Comparison of ENCODE assay signal across 27 cellular contexts in the genomic region with DNA sequence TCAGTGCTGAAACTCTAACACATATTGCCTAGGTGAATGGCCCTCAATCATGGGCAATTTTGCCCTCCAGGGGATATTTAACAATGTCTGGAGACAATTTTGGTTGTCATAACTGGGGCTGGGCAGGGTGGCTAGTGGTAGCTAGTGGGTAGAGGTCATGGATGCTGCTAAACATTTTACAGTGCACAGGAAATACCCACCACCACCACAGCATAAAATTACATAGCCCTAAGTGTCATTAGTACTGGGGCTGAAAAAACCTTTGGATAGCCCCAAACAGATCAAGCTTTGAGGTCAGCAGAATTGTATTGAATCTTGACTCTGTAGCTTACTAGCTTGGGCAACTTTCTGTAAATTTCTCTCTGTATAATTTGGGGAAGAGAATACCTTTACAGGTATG.
"Had no signal": no experiment of that assay in that cellular context is flagged by ENCODE, and none has a peak within 500 bp of the region (broad histone marks: within the 10 kb centered on the region; RNA-seq: fewer than 3 reads in every experiment).

No MANE protein-coding gene starts in this region.

- H3K79me2 ChIP-seq: hepatocyte had no signal

- H3K4me1 ChIP-seq: gastroesophageal sphincter, heart left ventricle, left lung, pancreas, right lobe of liver, testis, tibial artery, upper lobe of left lung had no signal

- H3K27me3 ChIP-seq: left lung, neutrophil, right lobe of liver, testis, tibial artery, upper lobe of left lung had no signal

- DNase-seq: dorsolateral prefrontal cortex; effector CD4-positive, alpha-beta T cell; foreskin fibroblast; heart left ventricle; left cardiac atrium; left lung; mesenchymal stem cell; mucosa of descending colon; naive B cell; pancreas; retina; right lobe of liver; stimulated activated CD4-positive, alpha-beta T cell treated with anti-CD3 and anti-CD28 coated beads, Interleukin-12 subunit alpha, Interleukin-12 subunit beta, amount 100 ng/mL, for 4 hours; stimulated activated CD4-positive, alpha-beta T cell treated with anti-CD3 and anti-CD28 coated beads, Interleukin-1b, Interleukin-23, amount 100 ng/mL, for 48 hours; stimulated activated CD4-positive, alpha-beta T cell treated with anti-CD3 and anti-CD28 coated beads, Interleukin-4, amount 100 ng/mL, for 1 hour; stimulated activated CD8-positive, alpha-beta memory T cell treated with anti-CD3 and anti-CD28 coated beads, Interleukin-4, amount 100 ng/mL, for 48 hours; stimulated activated naive CD4-positive, alpha-beta T cell; substantia nigra; testis; tibial artery; upper lobe of left lung had no signal

- H3K9me3 ChIP-seq: left lung, mucosa of descending colon, neutrophil, pancreas, right lobe of liver, testis, tibial artery, upper lobe of left lung had no signal

- FAIRE-seq: colon, pancreas, urothelium cell line had no signal

- H3K36me3 ChIP-seq: gastroesophageal sphincter, heart left ventricle, left lung, neutrophil, pancreas, right lobe of liver, tibial artery, upper lobe of left lung had no signal

- H2AFZ ChIP-seq: hepatocyte had no signal

- H3K27ac ChIP-seq: dorsolateral prefrontal cortex, gastroesophageal sphincter, heart left ventricle, hepatocyte, left lung, neutrophil, pancreas, right lobe of liver, testis, tibial artery, upper lobe of left lung had no signal

- H3K4me3 ChIP-seq: dorsolateral prefrontal cortex, gastroesophageal sphincter, heart left ventricle, hepatocyte, left lung, mucosa of descending colon, pancreas, right lobe of liver, smooth muscle cell, testis, tibial artery, upper lobe of left lung had no signal

- ATAC-seq: gastroesophageal sphincter, heart left ventricle, left cardiac atrium, left lung, mucosa of descending colon, pancreas, right lobe of liver had no signal

- H3K4me2 ChIP-seq: hepatocyte, smooth muscle cell had no signal
